In genomic region chr2:172313715-172314341, GRCh38 we compare ENCODE assay signal across 18 cellular contexts.
DNase-seq lines count a peak whose midpoint lies in the region; ATAC-seq, FAIRE-seq and TF ChIP-seq lines count a peak whose summit lies in the region.
"Had no signal": no experiment of that assay in that cellular context is flagged by ENCODE, and none has a peak within 500 bp of the region (broad histone marks: within the 10 kb centered on the region; RNA-seq: fewer than 3 reads in every experiment).

No MANE protein-coding gene starts in this region.

- H3K18ac ChIP-seq in neuronal stem cell (ENCODE audit: low read length) = peak overlapping the region; percentile 59

- no peak for TF ChIP-seq EP300 in K562 (IDR thresholded peaks at IDR 0.05; ENCODE audit: low read length)

- H3K36me3 ChIP-seq in HEK293 (ENCODE audit: control insufficient read depth in 2 of 2, insufficient read depth in 1 of 2, low read length in 2 of 2) (no peaks in the 10 kb centered on the region), K562 (ENCODE audit: control insufficient read depth, insufficient read depth, low read length) (no peaks in the 10 kb centered on the region), endodermal cell (ENCODE audit: control insufficient read depth, insufficient read depth, low read length) (no peaks in the 10 kb centered on the region), neuronal stem cell (replicated peaks in 1 of 2; ENCODE audit: control insufficient read depth in 2 of 2, insufficient read depth in 2 of 2, low read length in 2 of 2) (no peaks in the 10 kb centered on the region)

- H2AK5ac ChIP-seq in neuronal stem cell (ENCODE audit: low read depth, low read length) = no peak overlapping the region

- no peak overlapping the region for H4K8ac ChIP-seq in neuronal stem cell (ENCODE audit: low read depth, low read length)

- in situ Hi-C loops in K562 (cut with MboI) = no loop called here

- whole genome bisulfite sequencing in K562 (ENCODE audit: insufficient coverage, low coverage, missing lambda C conversion rate) = 1% methylated on average over 8 of the region's 8 CpGs
- 70 to 83% methylated on average over 6 to 8 of the region's 8 CpGs for WGBS in endodermal cell (ENCODE audit: insufficient coverage in 1 of 2, insufficient read length in 1 of 2), 2 experiments
- no CpG with 5 or more reads among the region's 8 CpGs for whole genome bisulfite sequencing in neuronal stem cell (ENCODE audit: extremely low coverage in 2 of 2, insufficient read length in 2 of 2, insufficient replicate concordance in 1 of 2), 2 donors

- H2BK12ac ChIP-seq in neuronal stem cell (ENCODE audit: low read length) = no peak overlapping the region

- no peaks in the 10 kb centered on the region for H3K79me2 ChIP-seq in K562 (ENCODE audit: control insufficient read depth, insufficient read depth, low read length)

- TF ChIP-seq CTCF in HEK293 (tag by site-specific recombination; IDR thresholded peaks at IDR 0.05) (no peak), K562 (IDR thresholded peaks at IDR 0.05 in 2 of 3, conservative IDR thresholded peaks at IDR 0.05 in 1 of 3; ENCODE audit: insufficient read depth in 2 of 3, low read depth in 1 of 3, low read length in 3 of 3) (no peak), endodermal cell (conservative IDR thresholded peaks at IDR 0.05) (no peak)
- TF ChIP-seq CTCF in CD4-positive, alpha-beta T cell (IDR thresholded peaks at IDR 0.05) = no peak

- H3K4me2 ChIP-seq in K562 (ENCODE audit: insufficient read depth, low read length) (no peak overlapping the region), neuronal stem cell (ENCODE audit: insufficient read depth, low read length, poor library complexity, severe bottlenecking) (no peak overlapping the region)

- H3K9me3 Mint-ChIP-seq in endodermal cell = peaks cover 2% of the 10 kb centered on the region
- no peaks in the 10 kb centered on the region for H3K9me3 Mint-ChIP-seq in CD4-positive, alpha-beta T cell
- H3K9me3 Mint-ChIP-seq: CD8-positive, alpha-beta T cell had no signal

- no peak overlapping the region for H2BK5ac ChIP-seq in neuronal stem cell (ENCODE audit: low read length)

- BruUV-seq in K562 (replicated peaks; lab: Mats Ljungman, UMichigan) = no TSS peak

- H4K20me1 ChIP-seq in K562 (replicated peaks; ENCODE audit: control insufficient read depth, insufficient read depth, low read length) = no peaks in the 10 kb centered on the region

- no peak overlapping the region for H3K4ac ChIP-seq in neuronal stem cell (ENCODE audit: low read length)

- H3K9me3 ChIP-seq in HEK293 (ENCODE audit: control insufficient read depth, insufficient read depth, low read depth, low read length) = no peaks in the 10 kb centered on the region
- no peaks in the 10 kb centered on the region for H3K9me3 ChIP-seq in K562 (replicated peaks; ENCODE audit: control insufficient read depth, insufficient read depth, low read depth, low read length)
- H3K9me3 ChIP-seq in endodermal cell (ENCODE audit: control insufficient read depth, low read length) = no peaks in the 10 kb centered on the region
- no peaks in the 10 kb centered on the region for H3K9me3 ChIP-seq in neuronal stem cell (replicated peaks in 1 of 2; ENCODE audit: control insufficient read depth in 2 of 2, insufficient read depth in 1 of 2, low read depth in 1 of 2, low read length in 2 of 2)
- no peaks in the 10 kb centered on the region for H3K9me3 ChIP-seq in CD4-positive, alpha-beta T cell (ENCODE audit: control insufficient read depth, low read length)

- no peak overlapping the region for H4K91ac ChIP-seq in neuronal stem cell (ENCODE audit: low read depth, low read length, poor library complexity)

- FAIRE-seq in K562 (lab: Jason Lieb, UNC) = peak; percentile 11
- FAIRE-seq: D721Med, G401.6, GM12892 had no signal

- H3K9ac ChIP-seq in K562 (ENCODE audit: insufficient read depth in 1 of 2, low read depth in 2 of 2, low read length in 2 of 2) (no peak overlapping the region), endodermal cell (ENCODE audit: extremely low read depth, low read length, poor library complexity, severe bottlenecking) (no peak overlapping the region), neuronal stem cell (ENCODE audit: low read depth, low read length, poor library complexity) (no peak overlapping the region)

- no peak overlapping the region for H2BK120ac ChIP-seq in neuronal stem cell (ENCODE audit: low read depth, low read length)

- no peaks in the 10 kb centered on the region for H3K4me1 Mint-ChIP-seq in endodermal cell
- no peaks in the 10 kb centered on the region for H3K4me1 Mint-ChIP-seq in CD4-positive, alpha-beta T cell (ENCODE audit: low read depth)

- H3K4me3 ChIP-seq in HEK293 (ENCODE audit: low read depth, low read length) (no peak overlapping the region), K562 (no peak overlapping the region), endodermal cell (ENCODE audit: low read length) (no peak overlapping the region), neuronal stem cell (ENCODE audit: low read length in 2 of 2) (no peak overlapping the region)

- no peak for TF ChIP-seq POLR2A in K562 (conservative IDR thresholded peaks at IDR 0.05)

- DNase-seq in K562 (ENCODE audit: extremely low read depth in 1 of 4, low spot score in 3 of 4) (no peak), endodermal cell (peak; percentile 30), neuronal stem cell (ENCODE audit: low spot score) (no peak), anterior cingulate cortex (lab: John Stamatoyannopoulos, UW) (no peak), hippocampal formation (lab: John Stamatoyannopoulos, UW) (no peak)
- DNase-seq in CD4-positive, alpha-beta T cell = no peak
- DNase-seq: C1 segment of cervical spinal cord; CD8-positive, alpha-beta T cell; DMS153; DND-41; GOT3; H7; HCEC 1CT had no signal

- H3K4me1 ChIP-seq in HEK293 (ENCODE audit: control insufficient read depth, insufficient read depth, low read length) (no peaks in the 10 kb centered on the region), K562 (replicated peaks in 1 of 2; ENCODE audit: control insufficient read depth in 2 of 2, insufficient read depth in 2 of 2, low read length in 2 of 2) (no peaks in the 10 kb centered on the region), endodermal cell (ENCODE audit: control insufficient read depth, insufficient read depth, low read length) (no peaks in the 10 kb centered on the region), neuronal stem cell (ENCODE audit: control insufficient read depth in 2 of 2, insufficient read depth in 1 of 2, low read depth in 1 of 2, low read length in 2 of 2) (no peaks in the 10 kb centered on the region)

- ATAC-seq in K562 (no peak), HG03196 (IDR thresholded peaks at IDR 0.05; ENCODE audit: unreplicated experiment) (no peak)
- no peak for ATAC-seq in CD4-positive, alpha-beta T cell (ENCODE audit: poor library complexity)
- ATAC-seq: CD8-positive, alpha-beta T cell had no signal

- H3K27me3 Mint-ChIP-seq in endodermal cell (ENCODE audit: insufficient read depth) = no peaks in the 10 kb centered on the region
- no peaks in the 10 kb centered on the region for H3K27me3 Mint-ChIP-seq in CD4-positive, alpha-beta T cell

- H3K23ac ChIP-seq in neuronal stem cell (ENCODE audit: low read depth, low read length, poor library complexity) = no peak overlapping the region

- peak overlapping the region; percentile 21 for H2BK15ac ChIP-seq in neuronal stem cell (ENCODE audit: low read length)

- H3K4me3 Mint-ChIP-seq in endodermal cell = no peak overlapping the region
- no peak overlapping the region for H3K4me3 Mint-ChIP-seq in CD4-positive, alpha-beta T cell
- H3K4me3 Mint-ChIP-seq: CD8-positive, alpha-beta T cell had no signal

- H3K36me3 Mint-ChIP-seq in endodermal cell (ENCODE audit: low read depth) = no peaks in the 10 kb centered on the region
- no peaks in the 10 kb centered on the region for H3K36me3 Mint-ChIP-seq in CD4-positive, alpha-beta T cell (ENCODE audit: low read depth)
- H3K36me3 Mint-ChIP-seq: CD8-positive, alpha-beta T cell had no signal

- no peaks in the 10 kb centered on the region for H3K79me1 ChIP-seq in neuronal stem cell (ENCODE audit: low read depth, low read length)

- intact Hi-C loops in K562 (cut with micrococcal nuclease) = no loop called here
- intact Hi-C loops in CD4-positive, alpha-beta T cell (cut with DNase I, micrococcal nuclease) = no loop called here

- no peak for TF ChIP-seq RAD21 in K562 (CRISPR knock-in tag; conservative IDR thresholded peaks at IDR 0.05 in 1 of 2, IDR thresholded peaks at IDR 0.05 in 1 of 2)

- CTCF ChIA-PET in HEK293 (lab: Yijun Ruan, JAX) = interaction anchor here (0.6 to 0.7 kb wide), 2 partner anchors 46 to 516 kb away, joined by 3 read pairs; no protein-coding TSS in a partner anchor
- CTCF ChIA-PET in K562 (lab: Yijun Ruan, JAX; ENCODE audit: low intra/inter-chr PET ratio) = no interaction called here
- CTCF ChIA-PET in CD4-positive, alpha-beta T cell (lab: Charles Lee) = no interaction called here

- H2AFZ ChIP-seq in K562 (ENCODE audit: low read depth, low read length) (no peak overlapping the region), neuronal stem cell (ENCODE audit: low read length) (no peak overlapping the region)

- POLR2A ChIA-PET in HEK293 (lab: Yijun Ruan, JAX) = no interaction called here
- POLR2A ChIA-PET in K562 (lab: Yijun Ruan, JAX) = interaction anchor here (0.5 to 1.2 kb wide), 3 partner anchors 56 to 661 kb away, joined by 3 read pairs; no protein-coding TSS in a partner anchor
- POLR2A ChIA-PET in CD4-positive, alpha-beta T cell (lab: Charles Lee) = no interaction called here

- no peak overlapping the region for H3K27ac Mint-ChIP-seq in endodermal cell
- no peak overlapping the region for H3K27ac Mint-ChIP-seq in CD4-positive, alpha-beta T cell
- H3K27ac Mint-ChIP-seq: CD8-positive, alpha-beta T cell had no signal

- H3K27me3 ChIP-seq in K562 (ENCODE audit: control insufficient read depth in 2 of 2, insufficient read depth in 2 of 2, low read length in 2 of 2) (peaks cover 0 to 18% of the 10 kb centered on the region in 2 experiments; a peak in 2 of 5 replicates), endodermal cell (ENCODE audit: control insufficient read depth, insufficient read depth, low read length, poor library complexity, severe bottlenecking) (no peaks in the 10 kb centered on the region), neuronal stem cell (ENCODE audit: control insufficient read depth in 3 of 3, insufficient read depth in 3 of 3, low read depth in 1 of 3, low read length in 3 of 3) (no peaks in the 10 kb centered on the region)
- no peaks in the 10 kb centered on the region for H3K27me3 ChIP-seq in CD4-positive, alpha-beta T cell (ENCODE audit: control insufficient read depth, insufficient read depth, low read length)

- H3K9me1 ChIP-seq in K562 (ENCODE audit: control insufficient read depth, insufficient read depth, low read length) = no peaks in the 10 kb centered on the region

- peak overlapping the region; percentile 10 for H3K14ac ChIP-seq in neuronal stem cell (ENCODE audit: low read length)

- H3K27ac ChIP-seq in HEK293 (ENCODE audit: extremely low read depth, low read depth, low read length) = no peak overlapping the region
- no peak overlapping the region for H3K27ac ChIP-seq in K562 (ENCODE audit: extremely low read depth, low read depth, low read length)
- no peak overlapping the region for H3K27ac ChIP-seq in endodermal cell (ENCODE audit: low read depth, low read length)
- H3K27ac ChIP-seq in neuronal stem cell (replicated peaks; ENCODE audit: low read length) = no peak overlapping the region
- no peak overlapping the region for H3K27ac ChIP-seq in CD4-positive, alpha-beta T cell (ENCODE audit: low read depth, low read length)

TF ChIP-seq in K562, 482 proteins besides CTCF, POLR2A, EP300 and RAD21 (continues in another document):
- no peak for TF ChIP-seq C11orf30 (IDR thresholded peaks at IDR 0.05; ENCODE audit: low read depth)
